Comparison of ENCODE assay signal across 8 cellular contexts in the genomic region with DNA sequence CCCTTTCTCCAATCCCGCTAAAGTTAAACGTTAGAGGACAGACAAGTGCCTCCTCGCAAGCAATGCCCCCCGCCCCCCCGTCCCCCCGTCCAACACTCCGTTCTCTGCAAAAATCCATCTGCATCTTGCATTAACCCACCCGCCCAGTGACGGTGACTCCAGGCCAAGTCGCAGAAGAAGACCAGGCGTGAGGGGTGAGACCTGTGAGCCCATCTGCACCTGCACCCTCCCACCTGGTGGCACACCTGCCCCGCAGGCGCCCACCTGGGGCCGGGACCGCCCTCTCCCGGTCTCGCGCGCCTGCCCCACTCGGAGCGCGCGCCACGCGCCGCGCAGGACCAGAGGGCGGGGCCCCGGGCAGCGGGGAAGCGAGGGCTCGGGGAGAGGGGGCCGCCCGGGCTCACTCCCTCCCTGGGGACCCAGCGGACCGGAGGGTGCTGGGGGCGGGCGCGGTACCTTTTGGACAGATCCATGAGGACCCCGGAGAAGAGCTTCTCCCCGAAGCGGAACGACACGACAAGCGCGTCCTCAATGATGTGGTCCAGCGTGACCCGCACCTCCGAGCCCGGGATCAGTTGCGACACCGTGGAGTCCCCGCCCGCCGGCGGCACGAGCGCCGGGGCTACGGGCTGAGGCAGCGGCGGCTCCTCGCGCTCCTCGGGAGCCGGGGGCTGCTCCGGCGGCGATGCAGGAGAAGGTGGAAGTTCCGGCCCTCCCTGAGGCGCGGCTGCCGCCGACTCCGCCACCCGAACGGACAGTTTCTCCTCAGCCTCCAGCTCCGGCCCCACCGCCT. TPM values are rescaled to one million over a fixed set of nuclear protein-coding genes. Genes with fewer than 3 reads are reported as not detected.
DNase-seq lines count a peak whose midpoint lies in the region; ATAC-seq and TF ChIP-seq lines count a peak whose summit lies in the region.

No MANE protein-coding gene starts in this region.

- DNase-seq in A172 (ENCODE audit: low spot score) (peak; percentile 2), PC-3 (peak; percentile 14), glutamatergic neuron (peak; percentile 46), type B pancreatic cell (ENCODE audit: extremely low spot score, unreplicated experiment) (peak; percentile 72)
- peak; percentile 23 for DNase-seq in activated gamma-delta T cell treated with anti-CD3 and anti-CD28 coated beads, Interleukin-2, amount 50 U/mL, for 16 hours (ENCODE audit: low read depth)

- peaks cover 12% of the 10 kb centered on the region for H3K36me3 ChIP-seq in PC-3 (ENCODE audit: low read depth, low read length)
- no peaks in the 10 kb centered on the region for H3K36me3 ChIP-seq in parathyroid adenoma (ENCODE audit: control insufficient read depth, insufficient read depth, low read length)

- CTCF ChIA-PET in PC-3 (lab: Charles Lee): interaction anchor here (0.6 to 1.6 kb wide), 4 partner anchors 38 to 98 kb away, joined by 3 to 4 read pairs (median 3); no protein-coding TSS in a partner anchor

- BruUV-seq in PC-3 (replicated peaks; lab: Mats Ljungman, UMichigan): TSS peak; percentile 46

- no peaks in the 10 kb centered on the region for H4K20me1 ChIP-seq in PC-3 (ENCODE audit: low read length)

- H3K4me3 Mint-ChIP-seq in glutamatergic neuron (ENCODE audit: unreplicated experiment) (peak overlapping the region; percentile 80), type B pancreatic cell (peak overlapping the region; percentile 86)

- peaks cover 6% of the 10 kb centered on the region; the same call in 1 of the 2 replicates for H3K4me1 ChIP-seq in PC-3 (ENCODE audit: insufficient read depth, low read length)
- H3K4me1 ChIP-seq in parathyroid adenoma: no peaks in the 10 kb centered on the region

- H3K27ac Mint-ChIP-seq in glutamatergic neuron (ENCODE audit: unreplicated experiment): peak overlapping the region; percentile 72
- H3K27ac Mint-ChIP-seq in type B pancreatic cell: no peak overlapping the region

- no peaks in the 10 kb centered on the region for H3F3A ChIP-seq in PC-3 (ENCODE audit: low read length, unreplicated experiment)

- H3K9me3 Mint-ChIP-seq in glutamatergic neuron (ENCODE audit: unreplicated experiment): peaks cover 10% of the 10 kb centered on the region
- H3K9me3 Mint-ChIP-seq in type B pancreatic cell: no peaks in the 10 kb centered on the region

- H3K27me3 Mint-ChIP-seq in glutamatergic neuron (ENCODE audit: unreplicated experiment) (peaks cover 7% of the 10 kb centered on the region), type B pancreatic cell (peaks cover 7% of the 10 kb centered on the region)

- H3K4me3 ChIP-seq in PC-3 (ENCODE audit: low read length): peak overlapping the region; percentile 99
- H3K4me3 ChIP-seq in parathyroid adenoma (ENCODE audit: low read depth, low read length): peak overlapping the region; percentile 79

- no peaks in the 10 kb centered on the region for H3K9me2 ChIP-seq in PC-3 (replicated peaks; ENCODE audit: low read length)

- H3K36me3 Mint-ChIP-seq in glutamatergic neuron (ENCODE audit: unreplicated experiment): no peaks in the 10 kb centered on the region
- H3K36me3 Mint-ChIP-seq in type B pancreatic cell: peaks cover 8% of the 10 kb centered on the region

- intact Hi-C loops in PC-3 (cut with micrococcal nuclease): loop anchor here (1.0 to 5.0 kb wide), 5 partner anchors 35 to 109 kb away; a partner anchor contains a TSS

- H3K9ac ChIP-seq in PC-3 (ENCODE audit: low read length) (peak overlapping the region; percentile 96), parathyroid adenoma (peak overlapping the region; percentile 85)

- peaks cover 35% of the 10 kb centered on the region for H3K79me2 ChIP-seq in PC-3 (ENCODE audit: low read length)
- H3K79me2 ChIP-seq in parathyroid adenoma: peaks cover 7% of the 10 kb centered on the region

- H3K27me3 ChIP-seq in PC-3 (ENCODE audit: low read length): no peaks in the 10 kb centered on the region
- H3K27me3 ChIP-seq in parathyroid adenoma (ENCODE audit: control insufficient read depth, insufficient read depth, low read length): no peaks in the 10 kb centered on the region

- H3K27ac ChIP-seq in PC-3 (ENCODE audit: low read length) (peak overlapping the region; percentile 44), parathyroid adenoma (peak overlapping the region; percentile 94)

- H3K9me3 ChIP-seq in PC-3 (ENCODE audit: low read length): no peaks in the 10 kb centered on the region
- no peaks in the 10 kb centered on the region for H3K9me3 ChIP-seq in parathyroid adenoma (ENCODE audit: control insufficient read depth, low read length)

- H3K4me2 ChIP-seq in PC-3 (ENCODE audit: low read length): peak overlapping the region; percentile 82
- peak overlapping the region; percentile 83 for H3K4me2 ChIP-seq in parathyroid adenoma (ENCODE audit: low read length)

- H3K4me1 Mint-ChIP-seq in glutamatergic neuron (ENCODE audit: low read depth, unreplicated experiment) (peaks cover 7% of the 10 kb centered on the region), type B pancreatic cell (ENCODE audit: unreplicated experiment) (peaks cover 7% of the 10 kb centered on the region)

- ATAC-seq in GM18868 (IDR thresholded peaks at IDR 0.05; ENCODE audit: unreplicated experiment) (peak; percentile 23), HG03095 (IDR thresholded peaks at IDR 0.05; ENCODE audit: unreplicated experiment) (peak; percentile 24), PC-3 (peak; percentile 9)

- POLR2A ChIA-PET in PC-3 (lab: Charles Lee; ENCODE audit: unreplicated experiment): no interaction called here

- peak overlapping the region; percentile 93 for H2AFZ ChIP-seq in PC-3 (ENCODE audit: low read length)
- peak overlapping the region; percentile 99 for H2AFZ ChIP-seq in parathyroid adenoma

- TF ChIP-seq CTCF in PC-3 (conservative IDR thresholded peaks at IDR 0.05; ENCODE audit: low read depth, low read length) (no peak), glutamatergic neuron (IDR thresholded peaks at IDR 0.05; ENCODE audit: partially characterized antibody, unreplicated experiment) (no peak), parathyroid adenoma (IDR thresholded peaks at IDR 0.05) (no peak), type B pancreatic cell (conservative IDR thresholded peaks at IDR 0.05) (no peak)

RNA-seq across cellular contexts. Expression of a gene that starts 0.7 kb away (rescaled TPM):
- 17.7 and 21.0 TPM in 2 replicates for total RNA-seq in A172 (2014; rRNA removed; shearing (Covaris generic))
- 14.2 and 15.3 TPM in 2 replicates for total RNA-seq in PC-3 (2014; rRNA removed)
- total RNA-seq in glutamatergic neuron (ENCODE audit: unreplicated experiment): 75.7 TPM
- total RNA-seq in type B pancreatic cell (ENCODE audit: low replicate concordance): 28.8 and 29.2 TPM in 2 replicates

Comparison
In these comparisons a context has a peak if more than half of its experiments do, and no peak if none do; other contexts are left out.
1. Peak in every context shown above with its lines: DNase-seq, ATAC-seq, H3K4me3 ChIP-seq and H3K27ac ChIP-seq.
2. DNase-seq: peak in every context shown above with its lines; median percentile 72 in type B pancreatic cell; 46 in glutamatergic neuron; 23 in activated gamma-delta T cell treated with anti-CD3 and anti-CD28 coated beads, Interleukin-2, amount 50 U/mL, for 16 hours; 14 in PC-3; 2 in A172.